8 cellular contexts compared by ENCODE assay signal in genomic region chr17:80260791-80261158, GRCh38. TPM values are rescaled to one million over a fixed set of nuclear protein-coding genes. Genes with fewer than 3 reads are reported as not detected.
A peak's percentile ranks its signal among the peaks of the same experiment; 100 is the strongest.
DNase-seq lines count a peak whose midpoint lies in the region; ATAC-seq and TF ChIP-seq lines count a peak whose summit lies in the region.

RNF213 (plus strand) TSS chr17:80260852; CDS start chr17:80263682, 2,830 bp downstream.

- H3K23me2 ChIP-seq in H9 (ENCODE audit: insufficient read length, low read depth, low read length, poor library complexity, severe bottlenecking): no peaks in the 10 kb centered on the region

- H3K14ac ChIP-seq in H9 (ENCODE audit: insufficient read depth, low read length): peak within 1 kb of the TSS; percentile 86; the same call in 1 of the 2 replicates

- H3K79me1 ChIP-seq in H9 (ENCODE audit: insufficient read depth, low read depth, low read length, poor library complexity, severe bottlenecking): no peaks in the 10 kb centered on the region

- peak within 1 kb of the TSS; percentile 76 to 87 for H3K4me3 ChIP-seq in DND-41 (ENCODE audit: low read depth in 1 of 2, low read length in 2 of 2)
- peak within 1 kb of the TSS; percentile 83 for H3K4me3 ChIP-seq in OCI-LY1 (ENCODE audit: low read depth, low read length, poor library complexity, severe bottlenecking)
- peak within 1 kb of the TSS; percentile 85 for H3K4me3 ChIP-seq in fibroblast of villous mesenchyme (ENCODE audit: low read depth, low read length)

- no peak within 1 kb of the TSS for H2BK120ac ChIP-seq in H9 (ENCODE audit: low read depth, low read length, poor library complexity, severe bottlenecking)

- H3K27ac ChIP-seq in DND-41 (ENCODE audit: low read length) (peak within 1 kb of the TSS; percentile 98), H9 (ENCODE audit: insufficient read length, low read depth, low read length) (peak within 1 kb of the TSS; percentile 77), OCI-LY1 (ENCODE audit: low read depth, low read length, poor library complexity, severe bottlenecking) (peak within 1 kb of the TSS; percentile 60)

- H2AK5ac ChIP-seq in H9 (ENCODE audit: insufficient read length, low read length): no peak within 1 kb of the TSS

- H3K9ac ChIP-seq in DND-41 (ENCODE audit: low read depth, low read length) (peak within 1 kb of the TSS; percentile 99), H9 (ENCODE audit: extremely low read depth, insufficient read length, low read length) (peak within 1 kb of the TSS; percentile 88), OCI-LY1 (ENCODE audit: low read length) (peak within 1 kb of the TSS; percentile 97)

- no peak within 1 kb of the TSS for H4K91ac ChIP-seq in H9 (ENCODE audit: insufficient read length, low read depth, low read length)

- peak within 1 kb of the TSS; percentile 1 for H3K18ac ChIP-seq in H9 (ENCODE audit: insufficient read length, low read depth, low read length)

- peak; percentile 40 for ATAC-seq in DND-41 (ENCODE audit: insufficient read depth, low read depth)
- ATAC-seq in HG03196 (IDR thresholded peaks at IDR 0.05; ENCODE audit: unreplicated experiment): no peak

- H4K20me1 ChIP-seq in DND-41 (ENCODE audit: insufficient read depth, low read length) (peaks cover 9% of the 10 kb centered on the region; the same call in 1 of the 2 replicates), H9 (ENCODE audit: control insufficient read depth, insufficient read depth, insufficient read length) (no peaks in the 10 kb centered on the region), OCI-LY1 (ENCODE audit: insufficient read depth, low read length) (no peaks in the 10 kb centered on the region)

- H3K36me3 Mint-ChIP-seq in H9 (ENCODE audit: insufficient read depth in 1 of 3, low read depth in 3 of 3): peaks cover 10 to 13% (median 12%) of the 10 kb centered on the region in 3 experiments
- H3K36me3 Mint-ChIP-seq in nephron progenitor cell (ENCODE audit: low read depth): peaks cover 3% of the 10 kb centered on the region

- peak within 1 kb of the TSS; percentile 93 for H3K4me2 ChIP-seq in DND-41 (ENCODE audit: insufficient read depth, low read length)
- H3K4me2 ChIP-seq in H9 (ENCODE audit: insufficient read depth, insufficient read length, low read length): peak within 1 kb of the TSS; percentile 31
- H3K4me2 ChIP-seq in OCI-LY1 (ENCODE audit: low read length): peak within 1 kb of the TSS; percentile 97

- no peak within 1 kb of the TSS for H4K5ac ChIP-seq in H9 (ENCODE audit: insufficient read length, low read depth, low read length)

- H3K27me3 ChIP-seq in DND-41 (ENCODE audit: insufficient read depth, low read length, poor library complexity) (no peaks in the 10 kb centered on the region), H9 (ENCODE audit: insufficient read depth, low read length) (no peaks in the 10 kb centered on the region), OCI-LY1 (ENCODE audit: insufficient read depth, low read length) (no peaks in the 10 kb centered on the region)

- H3K4me3 Mint-ChIP-seq in H9 (peak within 1 kb of the TSS; percentile 78 to 89), nephron progenitor cell (peak within 1 kb of the TSS; percentile 88)

- H3K9me3 Mint-ChIP-seq in H9 (no peaks in the 10 kb centered on the region; a peak in 1 of 5 replicates), nephron progenitor cell (no peaks in the 10 kb centered on the region)

- H3K23ac ChIP-seq in H9 (ENCODE audit: insufficient read length, low read depth, low read length): no peak within 1 kb of the TSS

- H2BK12ac ChIP-seq in H9 (ENCODE audit: insufficient read length, low read depth, low read length): no peak within 1 kb of the TSS

- peak within 1 kb of the TSS; percentile 75 for H2AFZ ChIP-seq in DND-41 (ENCODE audit: low read depth, low read length)
- no peak within 1 kb of the TSS for H2AFZ ChIP-seq in H9 (ENCODE audit: low read length)
- H2AFZ ChIP-seq in OCI-LY1 (ENCODE audit: low read length): no peak within 1 kb of the TSS

- H3K27me3 Mint-ChIP-seq in H9 (ENCODE audit: low read depth): no peaks in the 10 kb centered on the region
- peaks cover 14% of the 10 kb centered on the region for H3K27me3 Mint-ChIP-seq in nephron progenitor cell (ENCODE audit: low read depth, poor library complexity)

- H3F3A ChIP-seq in OCI-LY1 (ENCODE audit: insufficient read depth, low read length): 0 out of 2 replicates have a peak, but pooled peaks cover 5% of the 10 kb centered on the region

- H3K9me3 ChIP-seq in DND-41 (ENCODE audit: insufficient read depth, low read length, severe bottlenecking) (no peaks in the 10 kb centered on the region), H9 (ENCODE audit: control insufficient read depth, low read depth, low read length) (no peaks in the 10 kb centered on the region), OCI-LY1 (ENCODE audit: low read length) (no peaks in the 10 kb centered on the region)

- H3K79me2 ChIP-seq in DND-41 (ENCODE audit: insufficient read depth, low read length): peaks cover 41% of the 10 kb centered on the region
- H3K79me2 ChIP-seq in H9 (ENCODE audit: insufficient read depth, low read length): no peaks in the 10 kb centered on the region
- H3K79me2 ChIP-seq in OCI-LY1 (ENCODE audit: insufficient read depth, low read length): no peaks in the 10 kb centered on the region

- H3K4me1 Mint-ChIP-seq in H9 (peaks cover 40 to 53% of the 10 kb centered on the region in 2 experiments), nephron progenitor cell (peaks cover 48% of the 10 kb centered on the region)

- peak within 1 kb of the TSS; percentile 67; the same call in 1 of the 2 replicates for H3K4ac ChIP-seq in H9 (ENCODE audit: low read depth, low read length)

- WGBS in H9 (ENCODE audit: extremely low coverage, insufficient read length, low lambda C conversion rate): no CpG with 5 or more reads among the region's 54 CpGs

- H3T11ph ChIP-seq in H9 (ENCODE audit: low read length): no peak within 1 kb of the TSS

- H3K9me2 ChIP-seq in OCI-LY1 (ENCODE audit: low read depth, low read length): no peaks in the 10 kb centered on the region

- H2BK5ac ChIP-seq in H9 (ENCODE audit: insufficient read length, low read length): no peak within 1 kb of the TSS

- DNase-seq in DND-41: peak; percentile 75
- peak; percentile 58 for DNase-seq in H9
- peak; percentile 46 for DNase-seq in activated effector memory CD4-positive, alpha-beta T cell treated with Interleukin-2 at 50 U/mL for 16 hours
- peak; percentile 37 for DNase-seq in fibroblast of villous mesenchyme (ENCODE audit: low read depth)
- peak; percentile 70 for DNase-seq in nephron progenitor cell
- DNase-seq in KG1 (lab: John Stamatoyannopoulos, UW): no peak

- H3K4me1 ChIP-seq in DND-41 (ENCODE audit: insufficient read depth, low read length): peaks cover 50% of the 10 kb centered on the region
- H3K4me1 ChIP-seq in H9 (ENCODE audit: insufficient read depth, low read length): peaks cover 10% of the 10 kb centered on the region; the same call in 1 of the 2 replicates
- peaks cover 47% of the 10 kb centered on the region for H3K4me1 ChIP-seq in OCI-LY1 (ENCODE audit: insufficient read depth, low read length, severe bottlenecking)

- H3K27ac Mint-ChIP-seq in H9 (peak within 1 kb of the TSS; percentile 89 to 97 (median 95)), nephron progenitor cell (no peak within 1 kb of the TSS)

- no peak within 1 kb of the TSS for H2BK15ac ChIP-seq in H9 (ENCODE audit: low read depth, low read length)

- H3K56ac ChIP-seq in H9 (ENCODE audit: insufficient read length, low read depth, low read length): no peak within 1 kb of the TSS

- TF ChIP-seq CTCF in DND-41 (IDR thresholded peaks at IDR 0.05; ENCODE audit: borderline replicate concordance, extremely low read depth, low read length, poor library complexity, severe bottlenecking) (no peak), H9 (conservative IDR thresholded peaks at IDR 0.05) (no peak), OCI-LY1 (IDR thresholded peaks at IDR 0.05; ENCODE audit: low read length) (no peak), fibroblast of villous mesenchyme (IDR thresholded peaks at IDR 0.05; ENCODE audit: insufficient read depth, low read depth, low read length) (no peak), nephron progenitor cell (IDR thresholded peaks at IDR 0.05) (no peak)

- peaks cover 10% of the 10 kb centered on the region for H3K36me3 ChIP-seq in DND-41 (ENCODE audit: insufficient read depth, low read length)
- H3K36me3 ChIP-seq in OCI-LY1 (ENCODE audit: insufficient read depth, low read length): no peaks in the 10 kb centered on the region

- no peak within 1 kb of the TSS for H4K8ac ChIP-seq in H9 (replicated peaks; ENCODE audit: insufficient read length, low read depth, low read length)

- H2BK20ac ChIP-seq in H9 (ENCODE audit: low read depth, low read length, poor library complexity, severe bottlenecking): no peak within 1 kb of the TSS

RNA-seq across cellular contexts. Expression of gene RNF213, which starts in this region (rescaled TPM):
- total RNA-seq in H9 (2021): 32.5 and 34.3 TPM in 2 replicates
- total RNA-seq in fibroblast of villous mesenchyme: 143 and 198 TPM in 2 replicates

Comparison
In these comparisons a context has a peak if more than half of its experiments do, and no peak if none do; other contexts are left out.
1. H3K4me2 ChIP-seq: peak in every context shown above with its lines; median percentile 97 in OCI-LY1; 93 in DND-41; 31 in H9.